ENCODE assay signal across 1 cellular context in genomic region chr1:153627797-153628626, GRCh38.
TF ChIP-seq lines count a peak whose summit lies in the region.

TSS of gene S100A1 (plus strand) at chr1:153628434. CDS start at chr1:153630522, 2,088 bp downstream.

TF ChIP-seq in HepG2, 621 proteins besides CTCF, POLR2A, EP300 and RAD21 (continued from another document and continues in another):
- TF ChIP-seq, protein P1, sequence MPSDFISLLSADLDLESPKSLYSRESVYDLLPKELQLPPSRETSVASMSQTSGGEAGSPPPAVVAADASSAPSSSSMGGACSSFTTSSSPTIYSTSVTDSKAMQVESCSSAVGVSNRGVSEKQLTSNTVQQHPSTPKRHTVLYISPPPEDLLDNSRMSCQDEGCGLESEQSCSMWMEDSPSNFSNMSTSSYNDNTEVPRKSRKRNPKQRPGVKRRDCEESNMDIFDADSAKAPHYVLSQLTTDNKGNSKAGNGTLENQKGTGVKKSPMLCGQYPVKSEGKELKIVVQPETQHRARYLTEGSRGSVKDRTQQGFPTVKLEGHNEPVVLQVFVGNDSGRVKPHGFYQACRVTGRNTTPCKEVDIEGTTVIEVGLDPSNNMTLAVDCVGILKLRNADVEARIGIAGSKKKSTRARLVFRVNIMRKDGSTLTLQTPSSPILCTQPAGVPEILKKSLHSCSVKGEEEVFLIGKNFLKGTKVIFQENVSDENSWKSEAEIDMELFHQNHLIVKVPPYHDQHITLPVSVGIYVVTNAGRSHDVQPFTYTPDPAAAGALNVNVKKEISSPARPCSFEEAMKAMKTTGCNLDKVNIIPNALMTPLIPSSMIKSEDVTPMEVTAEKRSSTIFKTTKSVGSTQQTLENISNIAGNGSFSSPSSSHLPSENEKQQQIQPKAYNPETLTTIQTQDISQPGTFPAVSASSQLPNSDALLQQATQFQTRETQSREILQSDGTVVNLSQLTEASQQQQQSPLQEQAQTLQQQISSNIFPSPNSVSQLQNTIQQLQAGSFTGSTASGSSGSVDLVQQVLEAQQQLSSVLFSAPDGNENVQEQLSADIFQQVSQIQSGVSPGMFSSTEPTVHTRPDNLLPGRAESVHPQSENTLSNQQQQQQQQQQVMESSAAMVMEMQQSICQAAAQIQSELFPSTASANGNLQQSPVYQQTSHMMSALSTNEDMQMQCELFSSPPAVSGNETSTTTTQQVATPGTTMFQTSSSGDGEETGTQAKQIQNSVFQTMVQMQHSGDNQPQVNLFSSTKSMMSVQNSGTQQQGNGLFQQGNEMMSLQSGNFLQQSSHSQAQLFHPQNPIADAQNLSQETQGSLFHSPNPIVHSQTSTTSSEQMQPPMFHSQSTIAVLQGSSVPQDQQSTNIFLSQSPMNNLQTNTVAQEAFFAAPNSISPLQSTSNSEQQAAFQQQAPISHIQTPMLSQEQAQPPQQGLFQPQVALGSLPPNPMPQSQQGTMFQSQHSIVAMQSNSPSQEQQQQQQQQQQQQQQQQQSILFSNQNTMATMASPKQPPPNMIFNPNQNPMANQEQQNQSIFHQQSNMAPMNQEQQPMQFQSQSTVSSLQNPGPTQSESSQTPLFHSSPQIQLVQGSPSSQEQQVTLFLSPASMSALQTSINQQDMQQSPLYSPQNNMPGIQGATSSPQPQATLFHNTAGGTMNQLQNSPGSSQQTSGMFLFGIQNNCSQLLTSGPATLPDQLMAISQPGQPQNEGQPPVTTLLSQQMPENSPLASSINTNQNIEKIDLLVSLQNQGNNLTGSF (CRISPR knock-in tag; IDR thresholded peaks at IDR 0.05), result no peak
- peak; percentile 17; the same call in 1 of the 2 replicates for TF ChIP-seq TSC22D2 (CRISPR knock-in tag; IDR thresholded peaks at IDR 0.05; ENCODE audit: borderline replicate concordance)
- TF ChIP-seq REST (IDR thresholded peaks at IDR 0.05; ENCODE audit: borderline replicate concordance in 1 of 2, low read depth in 1 of 2, low read length in 2 of 2), result 0 out of 4 replicates have a peak, but pooled peaks of 1 of the 2 experiments have one; percentile 28
- TF ChIP-seq PHF8 (CRISPR knock-in tag; IDR thresholded peaks at IDR 0.05), result peak; percentile 52; the same call in 1 of the 2 replicates
- peak; percentile 25; the same call in 1 of the 2 replicates for TF ChIP-seq TARDBP (CRISPR knock-in tag; IDR thresholded peaks at IDR 0.05)
- TF ChIP-seq, protein P2, sequence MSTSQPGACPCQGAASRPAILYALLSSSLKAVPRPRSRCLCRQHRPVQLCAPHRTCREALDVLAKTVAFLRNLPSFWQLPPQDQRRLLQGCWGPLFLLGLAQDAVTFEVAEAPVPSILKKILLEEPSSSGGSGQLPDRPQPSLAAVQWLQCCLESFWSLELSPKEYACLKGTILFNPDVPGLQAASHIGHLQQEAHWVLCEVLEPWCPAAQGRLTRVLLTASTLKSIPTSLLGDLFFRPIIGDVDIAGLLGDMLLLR (CRISPR knock-in tag; IDR thresholded peaks at IDR 0.05), result no peak
- no peak for TF ChIP-seq RCOR2 (CRISPR knock-in tag; IDR thresholded peaks at IDR 0.05)
- no peak for TF ChIP-seq ZNF333 (CRISPR knock-in tag; IDR thresholded peaks at IDR 0.05; ENCODE audit: borderline replicate concordance)
- TF ChIP-seq ZNF44 (CRISPR knock-in tag; IDR thresholded peaks at IDR 0.05), result no peak
- TF ChIP-seq SNRNP70 (IDR thresholded peaks at IDR 0.05; ENCODE audit: low read depth, low read length), result no peak
- TF ChIP-seq SNAPC5 (CRISPR knock-in tag; IDR thresholded peaks at IDR 0.05; ENCODE audit: borderline replicate concordance), result no peak
- no peak for TF ChIP-seq AGO1 (IDR thresholded peaks at IDR 0.05; ENCODE audit: low read depth, low read length, poor library complexity, severe bottlenecking)
- 0 out of 2 replicates have a peak, but pooled peaks have one; percentile 30 for TF ChIP-seq GATA4 (IDR thresholded peaks at IDR 0.05; ENCODE audit: borderline replicate concordance, low read depth)
- no peak for TF ChIP-seq ZNF615 (CRISPR knock-in tag; IDR thresholded peaks at IDR 0.05; ENCODE audit: borderline replicate concordance)
- no peak for TF ChIP-seq NONO (IDR thresholded peaks at IDR 0.05)
- 0 out of 2 replicates have a peak, but pooled peaks have one; percentile 4 for TF ChIP-seq NONO (CRISPR knock-in tag; conservative IDR thresholded peaks at IDR 0.05)
- TF ChIP-seq PBX3 (CRISPR knock-in tag; IDR thresholded peaks at IDR 0.05; ENCODE audit: borderline replicate concordance), result no peak
- TF ChIP-seq ZNF878 (CRISPR knock-in tag; IDR thresholded peaks at IDR 0.05), result 0 out of 2 replicates have a peak, but pooled peaks have one; percentile 10
- TF ChIP-seq, protein P3, sequence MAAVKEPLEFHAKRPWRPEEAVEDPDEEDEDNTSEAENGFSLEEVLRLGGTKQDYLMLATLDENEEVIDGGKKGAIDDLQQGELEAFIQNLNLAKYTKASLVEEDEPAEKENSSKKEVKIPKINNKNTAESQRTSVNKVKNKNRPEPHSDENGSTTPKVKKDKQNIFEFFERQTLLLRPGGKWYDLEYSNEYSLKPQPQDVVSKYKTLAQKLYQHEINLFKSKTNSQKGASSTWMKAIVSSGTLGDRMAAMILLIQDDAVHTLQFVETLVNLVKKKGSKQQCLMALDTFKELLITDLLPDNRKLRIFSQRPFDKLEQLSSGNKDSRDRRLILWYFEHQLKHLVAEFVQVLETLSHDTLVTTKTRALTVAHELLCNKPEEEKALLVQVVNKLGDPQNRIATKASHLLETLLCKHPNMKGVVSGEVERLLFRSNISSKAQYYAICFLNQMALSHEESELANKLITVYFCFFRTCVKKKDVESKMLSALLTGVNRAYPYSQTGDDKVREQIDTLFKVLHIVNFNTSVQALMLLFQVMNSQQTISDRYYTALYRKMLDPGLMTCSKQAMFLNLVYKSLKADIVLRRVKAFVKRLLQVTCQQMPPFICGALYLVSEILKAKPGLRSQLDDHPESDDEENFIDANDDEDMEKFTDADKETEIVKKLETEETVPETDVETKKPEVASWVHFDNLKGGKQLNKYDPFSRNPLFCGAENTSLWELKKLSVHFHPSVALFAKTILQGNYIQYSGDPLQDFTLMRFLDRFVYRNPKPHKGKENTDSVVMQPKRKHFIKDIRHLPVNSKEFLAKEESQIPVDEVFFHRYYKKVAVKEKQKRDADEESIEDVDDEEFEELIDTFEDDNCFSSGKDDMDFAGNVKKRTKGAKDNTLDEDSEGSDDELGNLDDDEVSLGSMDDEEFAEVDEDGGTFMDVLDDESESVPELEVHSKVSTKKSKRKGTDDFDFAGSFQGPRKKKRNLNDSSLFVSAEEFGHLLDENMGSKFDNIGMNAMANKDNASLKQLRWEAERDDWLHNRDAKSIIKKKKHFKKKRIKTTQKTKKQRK (IDR thresholded peaks at IDR 0.05; ENCODE audit: low read length), result no peak
- 0 out of 2 replicates have a peak, but pooled peaks have one; percentile 44 for TF ChIP-seq ZBTB7A (CRISPR knock-in tag; IDR thresholded peaks at IDR 0.05)
- TF ChIP-seq, protein P4, sequence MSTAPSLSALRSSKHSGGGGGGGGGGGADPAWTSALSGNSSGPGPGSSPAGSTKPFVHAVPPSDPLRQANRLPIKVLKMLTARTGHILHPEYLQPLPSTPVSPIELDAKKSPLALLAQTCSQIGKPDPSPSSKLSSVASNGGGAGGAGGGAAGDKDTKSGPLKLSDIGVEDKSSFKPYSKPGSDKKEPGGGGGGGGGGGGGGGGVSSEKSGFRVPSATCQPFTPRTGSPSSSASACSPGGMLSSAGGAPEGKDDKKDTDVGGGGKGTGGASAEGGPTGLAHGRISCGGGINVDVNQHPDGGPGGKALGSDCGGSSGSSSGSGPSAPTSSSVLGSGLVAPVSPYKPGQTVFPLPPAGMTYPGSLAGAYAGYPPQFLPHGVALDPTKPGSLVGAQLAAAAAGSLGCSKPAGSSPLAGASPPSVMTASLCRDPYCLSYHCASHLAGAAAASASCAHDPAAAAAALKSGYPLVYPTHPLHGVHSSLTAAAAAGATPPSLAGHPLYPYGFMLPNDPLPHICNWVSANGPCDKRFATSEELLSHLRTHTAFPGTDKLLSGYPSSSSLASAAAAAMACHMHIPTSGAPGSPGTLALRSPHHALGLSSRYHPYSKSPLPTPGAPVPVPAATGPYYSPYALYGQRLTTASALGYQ (CRISPR knock-in tag; IDR thresholded peaks at IDR 0.05), result no peak
- TF ChIP-seq KDM6A (CRISPR knock-in tag; IDR thresholded peaks at IDR 0.05; ENCODE audit: low read depth), result no peak
- 0 out of 2 replicates have a peak, but pooled peaks have one; percentile 46 for TF ChIP-seq ZBTB46 (CRISPR knock-in tag; IDR thresholded peaks at IDR 0.05; ENCODE audit: borderline replicate concordance)
- TF ChIP-seq ZNF235 (CRISPR knock-in tag; IDR thresholded peaks at IDR 0.05; ENCODE audit: borderline replicate concordance), result no peak
- TF ChIP-seq ZFAT (CRISPR knock-in tag; conservative IDR thresholded peaks at IDR 0.05), result no peak
- no peak for TF ChIP-seq CSRNP2 (CRISPR knock-in tag; conservative IDR thresholded peaks at IDR 0.05; ENCODE audit: low read depth)
- TF ChIP-seq HNRNPL (IDR thresholded peaks at IDR 0.05; ENCODE audit: low read depth, low read length), result no peak
- TF ChIP-seq SRSF1 (optimal IDR thresholded peaks at IDR 0.05; ENCODE audit: low read depth, low read length), result peak; percentile 35
- no peak for TF ChIP-seq HINFP (CRISPR knock-in tag; IDR thresholded peaks at IDR 0.05; ENCODE audit: low read depth)
- no peak; the same call in 1 of the 2 replicates for TF ChIP-seq GABPB1 (CRISPR knock-in tag; IDR thresholded peaks at IDR 0.05)
